Comparison of ENCODE assay signal across 9 cellular contexts in the genomic region with DNA sequence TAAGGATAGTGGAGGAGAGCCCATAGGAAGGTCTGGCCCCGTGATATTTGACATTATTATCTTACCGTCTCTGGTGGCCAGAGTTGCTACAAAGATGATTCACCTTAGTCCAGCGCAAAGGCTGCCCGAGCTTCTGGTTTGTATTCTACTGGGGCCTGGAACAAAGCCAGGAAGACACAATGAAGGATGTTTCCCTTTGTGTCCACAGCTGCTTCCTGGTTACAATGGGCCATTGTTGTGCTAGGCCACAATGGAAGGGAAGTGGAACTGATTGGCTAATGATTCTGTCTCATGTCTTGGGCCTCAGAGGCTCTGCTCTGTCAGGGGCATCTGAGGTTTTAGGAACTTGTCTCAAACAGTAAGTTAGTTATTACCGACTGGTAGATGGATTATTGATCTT.
DNase-seq lines count a peak whose midpoint lies in the region; ATAC-seq, FAIRE-seq and TF ChIP-seq lines count a peak whose summit lies in the region.
"Had no signal": no experiment of that assay in that cellular context is flagged by ENCODE, and none has a peak within 500 bp of the region (broad histone marks: within the 10 kb centered on the region; RNA-seq: fewer than 3 reads in every experiment).

No MANE protein-coding gene starts in this region.

- TF ChIP-seq POLR2A in H54 (IDR thresholded peaks at IDR 0.05; ENCODE audit: low read depth, low read length), result no peak

- FAIRE-seq in H54 (lab: Jason Lieb, UNC), result no peak

- peak; percentile 76 for ATAC-seq in HG02840 (IDR thresholded peaks at IDR 0.05; ENCODE audit: low FRiP score, unreplicated experiment)

- no peak overlapping the region for H3K27ac ChIP-seq in epithelial cell of prostate

- DNase-seq in Daoy (ENCODE audit: low read depth) (peak; percentile 84), NCI-H748 (lab: John Stamatoyannopoulos, UW; ENCODE audit: unreplicated experiment) (peak; percentile 98), epithelial cell of prostate (ENCODE audit: low read depth, low spot score) (peak; percentile 10), putamen (ENCODE audit: low spot score) (peak; percentile 98), GM03348 (ENCODE audit: low spot score) (no peak), H54 (ENCODE audit: insufficient read length, low spot score) (no peak)
- no peak for DNase-seq in stimulated activated CD4-positive, alpha-beta T cell treated with anti-CD3 and anti-CD28 coated beads, Interleukin-4, amount 100 ng/mL, for 24 hours
- DNase-seq: naive B cell had no signal

Comparison
In these comparisons a context has a peak if more than half of its experiments do, and no peak if none do; other contexts are left out.
1. DNase-seq: peak in Daoy (single experiment), NCI-H748 (single experiment), epithelial cell of prostate (single experiment) and putamen (single experiment); none in stimulated activated CD4-positive, alpha-beta T cell treated with anti-CD3 and anti-CD28 coated beads, Interleukin-4, amount 100 ng/mL, for 24 hours (single experiment), GM03348 (single experiment) and H54 (single experiment).